In the genomic region with DNA sequence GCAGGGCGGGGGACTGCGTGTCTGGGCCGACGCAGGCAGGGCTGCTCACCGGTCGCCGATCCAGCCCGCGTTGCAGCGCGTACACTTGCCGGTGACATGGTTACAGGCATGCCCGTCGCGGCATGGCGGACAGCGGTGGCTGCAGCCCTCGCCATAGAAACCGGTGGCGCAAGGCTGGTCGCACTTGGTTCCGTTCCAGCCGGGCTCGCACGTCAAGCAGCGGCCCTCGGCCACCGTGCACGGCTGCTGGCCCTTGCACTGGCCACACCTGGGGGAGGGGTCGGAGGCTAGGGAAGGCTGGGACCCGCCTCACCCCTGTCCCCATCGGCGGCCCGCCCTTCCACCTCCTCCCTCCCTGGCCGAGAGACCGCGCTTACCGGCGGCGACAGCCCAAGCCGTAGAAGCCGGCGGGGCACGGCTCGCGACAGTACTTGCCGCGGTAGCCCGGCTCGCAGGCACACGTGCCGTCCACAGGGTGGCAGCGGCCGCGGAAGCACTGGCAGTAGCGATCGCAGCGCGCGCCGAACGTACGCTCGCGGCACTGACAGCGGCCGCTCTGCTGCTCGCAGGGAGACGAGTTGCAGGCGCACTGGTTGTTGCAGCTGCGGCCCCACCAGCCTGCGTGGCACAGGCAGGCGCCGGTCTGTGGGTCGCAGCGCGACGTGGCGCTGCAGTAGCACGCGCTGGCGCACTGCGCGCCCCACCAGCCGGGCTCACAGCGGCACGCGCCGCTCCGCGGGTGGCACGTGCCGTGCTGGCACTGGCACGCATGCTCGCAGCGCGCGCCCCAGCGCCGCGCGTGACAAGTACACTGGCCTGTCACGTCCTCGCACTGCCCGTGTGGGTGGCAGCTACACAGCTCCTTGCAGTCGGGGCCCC, we compare ENCODE assay signal across 8 cellular contexts.
A peak's percentile ranks its signal among the peaks of the same experiment; 100 is the strongest.
DNase-seq lines count a peak whose midpoint lies in the region; ATAC-seq, FAIRE-seq and TF ChIP-seq lines count a peak whose summit lies in the region.

No MANE protein-coding gene starts in this region.

- peak; percentile 35 for ATAC-seq in activated naive CD8-positive, alpha-beta T cell treated with anti-CD3 and anti-CD28 coated beads, Interleukin-2, amount 50 U/mL, for 24 hours
- ATAC-seq in GM21526 (IDR thresholded peaks at IDR 0.05; ENCODE audit: low FRiP score, unreplicated experiment): no peak

- peak; percentile 68 for DNase-seq in GM13976 (ENCODE audit: low spot score)
- DNase-seq in NT2/D1 (ENCODE audit: low read depth, low spot score): no peak
- DNase-seq in activated naive CD8-positive, alpha-beta T cell treated with anti-CD3 and anti-CD28 coated beads, Interleukin-2, amount 50 U/mL, for 24 hours: peak; percentile 55
- DNase-seq in stimulated activated CD4-positive, alpha-beta T cell treated with anti-CD3 and anti-CD28 coated beads, Interleukin-2, amount 100 ng/mL, for 4 hours (ENCODE audit: low read depth): peak; percentile 27
- no peak for DNase-seq in RCC 7860 (ENCODE audit: low spot score)
- DNase-seq in GF-D8 (lab: John Stamatoyannopoulos, UW): no peak

- peak overlapping the region; percentile 50 for H3K9ac ChIP-seq in NT2/D1 (ENCODE audit: insufficient read length, low read depth)

- H3K4me1 ChIP-seq in NT2/D1 (ENCODE audit: insufficient read depth, insufficient read length): peaks cover 20% of the 10 kb centered on the region

- FAIRE-seq in RCC 7860 (lab: Jason Lieb, UNC): no peak

- H3K27me3 Mint-ChIP-seq in activated naive CD8-positive, alpha-beta T cell treated with anti-CD3 and anti-CD28 coated beads, Interleukin-2, amount 50 U/mL, for 24 hours: peaks cover 62% of the 10 kb centered on the region

- H3K9me3 ChIP-seq in NT2/D1 (ENCODE audit: insufficient read depth, low read length) (no peaks in the 10 kb centered on the region), iPS-18c (ENCODE audit: control insufficient read depth, insufficient read depth, low read length) (peaks cover 2% of the 10 kb centered on the region)

- in situ Hi-C loops in GM13976 (cut with MboI; ENCODE audit: low sequenced_read_pairs, unreplicated experiment): no loop called here

- no peak overlapping the region for H3K27ac Mint-ChIP-seq in activated naive CD8-positive, alpha-beta T cell treated with anti-CD3 and anti-CD28 coated beads, Interleukin-2, amount 50 U/mL, for 24 hours

- no peaks in the 10 kb centered on the region for H3K9me3 Mint-ChIP-seq in activated naive CD8-positive, alpha-beta T cell treated with anti-CD3 and anti-CD28 coated beads, Interleukin-2, amount 50 U/mL, for 24 hours

- no peaks in the 10 kb centered on the region for H3K36me3 Mint-ChIP-seq in activated naive CD8-positive, alpha-beta T cell treated with anti-CD3 and anti-CD28 coated beads, Interleukin-2, amount 50 U/mL, for 24 hours (ENCODE audit: low read depth)

- no peak for TF ChIP-seq CTCF in GM13976 (IDR thresholded peaks at IDR 0.05; ENCODE audit: borderline replicate concordance, control extremely low read depth, extremely low read depth, insufficient read depth, missing control alignments)

- H3K4me3 Mint-ChIP-seq in activated naive CD8-positive, alpha-beta T cell treated with anti-CD3 and anti-CD28 coated beads, Interleukin-2, amount 50 U/mL, for 24 hours: peak overlapping the region; percentile 36

- H3K4me3 ChIP-seq in NT2/D1 (ENCODE audit: insufficient read length, low read depth): peak overlapping the region; percentile 28
- H3K4me3 ChIP-seq in iPS-18c (ENCODE audit: insufficient read depth, low read depth, low read length): peak overlapping the region; percentile 50

- peaks cover 20% of the 10 kb centered on the region for H3K4me1 Mint-ChIP-seq in activated naive CD8-positive, alpha-beta T cell treated with anti-CD3 and anti-CD28 coated beads, Interleukin-2, amount 50 U/mL, for 24 hours

- H3K36me3 ChIP-seq in NT2/D1 (ENCODE audit: insufficient read depth, insufficient read length, low read length): peaks cover 50% of the 10 kb centered on the region

- H3K27me3 ChIP-seq in NT2/D1 (ENCODE audit: insufficient read depth, insufficient read length): peaks cover 13% of the 10 kb centered on the region

Comparison
In these comparisons a context has a peak if more than half of its experiments do, and no peak if none do; other contexts are left out.
1. DNase-seq: peak in GM13976 (single experiment), activated naive CD8-positive, alpha-beta T cell treated with anti-CD3 and anti-CD28 coated beads, Interleukin-2, amount 50 U/mL, for 24 hours (single experiment) and stimulated activated CD4-positive, alpha-beta T cell treated with anti-CD3 and anti-CD28 coated beads, Interleukin-2, amount 100 ng/mL, for 4 hours (single experiment); none in NT2/D1 (single experiment), RCC 7860 (single experiment) and GF-D8 (single experiment).